In the genomic region with DNA sequence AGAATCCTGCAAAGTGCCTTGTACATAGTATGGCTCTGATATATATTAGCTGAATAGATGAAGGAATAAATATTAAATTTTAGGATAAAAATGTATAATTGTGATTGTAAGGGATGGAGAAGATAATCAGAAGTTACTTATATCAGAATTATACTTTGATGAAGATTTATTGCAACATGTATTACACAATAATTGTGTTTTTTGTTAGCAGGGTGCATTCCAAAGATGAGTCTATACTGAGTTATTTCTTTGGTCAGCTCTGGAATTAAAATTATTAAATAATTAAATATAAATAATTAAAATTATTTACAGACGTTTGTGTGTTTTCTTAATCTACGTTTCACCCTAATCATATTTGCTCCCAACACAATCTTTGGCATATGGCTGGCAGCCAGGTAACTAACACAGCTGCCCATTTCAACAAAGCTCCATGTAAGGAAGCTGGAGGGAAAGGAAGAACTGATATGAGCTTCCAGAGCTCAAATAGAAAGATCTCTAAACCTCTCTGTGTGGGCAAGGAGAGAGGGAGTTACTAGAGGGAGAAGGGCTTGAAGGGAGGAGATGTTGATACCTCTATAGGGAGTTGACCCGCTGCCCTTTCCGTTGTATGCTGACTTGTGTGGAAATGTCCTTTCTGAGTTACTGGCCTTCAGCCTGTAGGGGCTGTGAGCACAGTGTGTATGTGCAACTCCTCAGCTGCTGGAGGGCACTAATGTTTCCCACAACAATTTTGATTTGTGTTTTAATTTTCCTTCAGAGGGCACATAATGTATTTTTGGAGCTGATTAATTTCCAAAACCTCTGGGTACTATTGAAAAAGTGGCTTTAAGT, we compare ENCODE assay signal across 14 cellular contexts.
"Had no signal": no experiment of that assay in that cellular context is flagged by ENCODE, and none has a peak within 500 bp of the region (broad histone marks: within the 10 kb centered on the region; RNA-seq: fewer than 3 reads in every experiment).

No MANE protein-coding gene starts in this region.

- H3K27me3 Mint-ChIP-seq: activated naive CD4-positive, alpha-beta T cell treated with anti-CD3 and anti-CD28 coated beads, Interleukin-2, amount 10 ng/mL, durations not matched to agents 7 days and 5 days had no signal

- H3K4me3 ChIP-seq: coronary artery, sigmoid colon, thoracic aorta, upper lobe of right lung had no signal

- H3K27ac ChIP-seq: coronary artery, sigmoid colon, thoracic aorta, upper lobe of right lung had no signal

- H3K9me3 ChIP-seq: sigmoid colon, thoracic aorta, upper lobe of right lung had no signal

- H3K4me1 Mint-ChIP-seq: activated naive CD4-positive, alpha-beta T cell treated with anti-CD3 and anti-CD28 coated beads, Interleukin-2, amount 10 ng/mL, durations not matched to agents 7 days and 5 days; neural crest cell had no signal

- H3K27ac Mint-ChIP-seq: activated naive CD4-positive, alpha-beta T cell treated with anti-CD3 and anti-CD28 coated beads, Interleukin-2, amount 10 ng/mL, durations not matched to agents 7 days and 5 days; activated T-helper 2 cell treated with anti-CD3 and anti-CD28 coated beads, Interferon-gamma antibody, Interleukin-2, Interleukin-4, amounts not matched to agents 10 μg/mL and 5 μg/mL and 100 μg/mL, durations not matched to agents 14 hours and 24 hours and 36 hours had no signal

- H3K27me3 ChIP-seq: sigmoid colon, upper lobe of right lung had no signal

- DNase-seq: activated naive CD4-positive, alpha-beta T cell treated with anti-CD3 and anti-CD28 coated beads, Interleukin-2, amount 10 ng/mL, durations not matched to agents 7 days and 5 days; activated T-cell treated with anti-CD3 and anti-CD28 coated beads for 4 hours; caudate nucleus; foreskin melanocyte; kidney glomerular epithelial cell; sigmoid colon; stimulated activated CD4-positive, alpha-beta T cell treated with anti-CD3 and anti-CD28 coated beads, Interleukin-12 subunit alpha, Interleukin-12 subunit beta, amount 100 ng/mL, for 4 hours; stimulated activated CD4-positive, alpha-beta T cell treated with anti-CD3 and anti-CD28 coated beads, Interleukin-2, amount 100 ng/mL, for 24 hours; SW 1271; upper lobe of right lung had no signal

- H3K36me3 Mint-ChIP-seq: activated naive CD4-positive, alpha-beta T cell treated with anti-CD3 and anti-CD28 coated beads, Interleukin-2, amount 10 ng/mL, durations not matched to agents 7 days and 5 days had no signal

- H3K4me3 Mint-ChIP-seq: activated naive CD4-positive, alpha-beta T cell treated with anti-CD3 and anti-CD28 coated beads, Interleukin-2, amount 10 ng/mL, durations not matched to agents 7 days and 5 days; neural crest cell had no signal

- H3K4me1 ChIP-seq: sigmoid colon, upper lobe of right lung had no signal

- H3K9me3 Mint-ChIP-seq: activated naive CD4-positive, alpha-beta T cell treated with anti-CD3 and anti-CD28 coated beads, Interleukin-2, amount 10 ng/mL, durations not matched to agents 7 days and 5 days; activated T-helper 2 cell treated with anti-CD3 and anti-CD28 coated beads, Interferon-gamma antibody, Interleukin-2, Interleukin-4, amounts not matched to agents 10 μg/mL and 5 μg/mL and 100 μg/mL, durations not matched to agents 14 hours and 24 hours and 36 hours; neural crest cell had no signal

- H3K36me3 ChIP-seq: sigmoid colon, thoracic aorta, upper lobe of right lung had no signal

- ATAC-seq: upper lobe of right lung had no signal
